Comparison of ENCODE assay signal across 18 cellular contexts in the genomic region with DNA sequence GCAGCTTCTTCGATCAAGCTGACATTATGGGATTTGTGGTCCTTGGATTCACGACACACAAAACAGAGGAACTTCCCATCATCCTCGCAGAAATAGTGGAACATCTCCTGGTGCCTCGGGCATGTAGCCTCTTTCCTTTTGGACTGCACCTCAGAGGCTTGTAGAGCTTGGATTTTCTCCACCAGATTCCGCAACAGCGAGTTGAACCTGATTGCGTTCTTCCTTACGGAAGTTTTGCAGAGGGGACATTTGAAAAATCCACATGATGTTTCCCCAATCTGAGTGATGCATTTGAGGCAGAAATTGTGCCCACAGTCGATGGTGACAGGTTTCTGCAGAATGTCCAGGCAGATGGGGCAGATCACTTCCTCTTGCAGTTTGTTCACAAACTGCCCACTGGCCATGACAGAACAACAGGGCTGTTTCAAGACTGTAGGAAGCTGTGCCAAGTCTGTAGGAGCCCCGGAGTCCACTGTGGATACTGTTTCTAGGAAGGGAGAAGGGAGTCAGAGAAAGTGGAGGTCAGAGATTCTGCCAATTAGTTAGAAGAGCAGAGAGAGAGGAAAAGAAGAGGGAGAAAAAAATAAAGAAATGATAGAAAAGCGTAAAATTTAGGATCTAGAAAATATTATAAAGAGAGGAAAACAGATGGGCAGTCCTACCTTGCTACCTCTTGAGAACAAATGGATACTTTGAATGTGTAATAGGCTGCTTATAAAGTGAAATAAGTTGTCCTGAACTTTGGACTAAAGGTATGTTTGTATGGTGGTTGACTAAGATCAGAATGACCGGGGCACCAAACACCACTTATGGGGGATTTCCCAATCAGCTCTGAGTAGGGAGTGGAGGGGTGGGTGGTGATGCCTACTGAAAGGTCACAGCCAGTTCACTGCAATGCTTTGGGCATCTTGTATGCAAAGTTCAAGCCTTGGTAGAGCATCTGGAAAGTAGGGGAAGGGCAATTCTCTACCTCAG. TPM values are rescaled to one million over a fixed set of nuclear protein-coding genes. Genes with fewer than 3 reads are reported as not detected.
DNase-seq lines count a peak whose midpoint lies in the region; ATAC-seq lines count a peak whose summit lies in the region.
"Had no signal": no experiment of that assay in that cellular context is flagged by ENCODE, and none has a peak within 500 bp of the region (broad histone marks: within the 10 kb centered on the region; RNA-seq: fewer than 3 reads in every experiment).

A gene with protein sequence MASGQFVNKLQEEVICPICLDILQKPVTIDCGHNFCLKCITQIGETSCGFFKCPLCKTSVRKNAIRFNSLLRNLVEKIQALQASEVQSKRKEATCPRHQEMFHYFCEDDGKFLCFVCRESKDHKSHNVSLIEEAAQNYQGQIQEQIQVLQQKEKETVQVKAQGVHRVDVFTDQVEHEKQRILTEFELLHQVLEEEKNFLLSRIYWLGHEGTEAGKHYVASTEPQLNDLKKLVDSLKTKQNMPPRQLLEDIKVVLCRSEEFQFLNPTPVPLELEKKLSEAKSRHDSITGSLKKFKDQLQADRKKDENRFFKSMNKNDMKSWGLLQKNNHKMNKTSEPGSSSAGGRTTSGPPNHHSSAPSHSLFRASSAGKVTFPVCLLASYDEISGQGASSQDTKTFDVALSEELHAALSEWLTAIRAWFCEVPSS (minus strand): TSS at position 689 of the 975 bp plus-strand sequence. CDS start 285 bp downstream, at position 404.

- peaks cover 0 to 7% of the 10 kb centered on the region in 2 donors for H3K27me3 ChIP-seq in duodenal mucosa (ENCODE audit: control insufficient read depth in 1 of 2, insufficient read depth in 2 of 2, low read length in 2 of 2)

- peak within 1 kb of the TSS; percentile 9 to 40 for H3K4me3 Mint-ChIP-seq in activated T-cell treated with anti-CD3 and anti-CD28 coated beads, Interleukin-2, amount 50 U/mL, for 72 hours
- H3K4me3 Mint-ChIP-seq: dendritic cell treated with granulocyte-macrophage colony-stimulating factor and Interleukin-4, amounts not matched to agents 40 ng/mL and 50 ng/mL, for 4 days had no signal

- H3K36me3 ChIP-seq in duodenal mucosa (ENCODE audit: control insufficient read depth in 1 of 2, insufficient read depth in 2 of 2, low read length in 2 of 2) (no peaks in the 10 kb centered on the region), urinary bladder (ENCODE audit: insufficient read depth) (no peaks in the 10 kb centered on the region)
- H3K36me3 ChIP-seq: pancreas, SJCRH30, tibial artery had no signal

- H3K27ac Mint-ChIP-seq in activated T-cell treated with anti-CD3 and anti-CD28 coated beads, Interleukin-2, amount 50 U/mL, for 72 hours: no peak within 1 kb of the TSS
- H3K27ac Mint-ChIP-seq: dendritic cell treated with granulocyte-macrophage colony-stimulating factor and Interleukin-4, amounts not matched to agents 40 ng/mL and 50 ng/mL, for 4 days had no signal

- no peaks in the 10 kb centered on the region for H3K9me3 Mint-ChIP-seq in activated T-cell treated with anti-CD3 and anti-CD28 coated beads, Interleukin-2, amount 50 U/mL, for 72 hours
- H3K9me3 Mint-ChIP-seq: dendritic cell treated with granulocyte-macrophage colony-stimulating factor and Interleukin-4, amounts not matched to agents 40 ng/mL and 50 ng/mL, for 4 days had no signal

- peak within 1 kb of the TSS; percentile 75 for H3K27ac ChIP-seq in duodenal mucosa (ENCODE audit: low read depth, low read length)
- peak within 1 kb of the TSS; percentile 73 for H3K27ac ChIP-seq in urinary bladder (ENCODE audit: low read depth)
- H3K27ac ChIP-seq: pancreas, SJCRH30, tibial artery, VCaP had no signal

- DNase-seq in activated T-cell treated with anti-CD3 and anti-CD28 coated beads, Interleukin-2, amount 50 U/mL, for 72 hours: no peak
- DNase-seq in activated T-cell treated with anti-CD3 and anti-CD28 coated beads, Interleukin-2, amount 50 U/mL, for 1 hour: no peak
- no peak for DNase-seq in NCI-H2107 treated with DMSO at 0.1 percent for 48 hours (lab: John Stamatoyannopoulos, UW; ENCODE audit: unreplicated experiment)
- DNase-seq in activated effector memory CD4-positive, alpha-beta T cell treated with Interleukin-2 at 50 U/mL for 16 hours: no peak
- DNase-seq: KBM-7; NCI-H187 treated with DMSO at 0.1 percent for 48 hours; pancreas; SJCRH30; stimulated activated CD4-positive, alpha-beta T cell treated with anti-CD3 and anti-CD28 coated beads, Interleukin-12 subunit alpha, Interleukin-12 subunit beta, amount 100 ng/mL, for 4 hours; tibial artery had no signal

- H3K4me3 ChIP-seq in duodenal mucosa (ENCODE audit: low read depth in 1 of 2, low read length in 2 of 2) (peak within 1 kb of the TSS; percentile 52 to 77), urinary bladder (ENCODE audit: low read depth, low read length) (peak within 1 kb of the TSS; percentile 37)
- H3K4me3 ChIP-seq: pancreas, SJCRH30, tibial artery had no signal

- peaks cover 19% of the 10 kb centered on the region for H3K4me1 Mint-ChIP-seq in activated T-cell treated with anti-CD3 and anti-CD28 coated beads, Interleukin-2, amount 50 U/mL, for 72 hours (ENCODE audit: low read depth)

- peak; percentile 53 to 60 for ATAC-seq in activated T-cell treated with anti-CD3 and anti-CD28 coated beads, Interleukin-2, amount 50 U/mL, for 72 hours (replicated peaks in 1 of 2)
- ATAC-seq in HG02798 (IDR thresholded peaks at IDR 0.05; ENCODE audit: poor library complexity, unreplicated experiment) (peak; percentile 62), HG02610 (IDR thresholded peaks at IDR 0.05; ENCODE audit: unreplicated experiment) (no peak)

- WGBS in urinary bladder: 76% methylated on average over 12 of the region's 12 CpGs

- no peaks in the 10 kb centered on the region for H3K9me3 ChIP-seq in duodenal mucosa (ENCODE audit: control insufficient read depth in 1 of 2, low read length in 2 of 2)
- H3K9me3 ChIP-seq: pancreas, SJCRH30, tibial artery had no signal

- peak within 1 kb of the TSS; percentile 59 to 63 for H3K9ac ChIP-seq in duodenal mucosa (ENCODE audit: low read depth in 1 of 2, low read length in 2 of 2)

- peaks cover 51% of the 10 kb centered on the region for H3K27me3 Mint-ChIP-seq in activated T-cell treated with anti-CD3 and anti-CD28 coated beads, Interleukin-2, amount 50 U/mL, for 72 hours (ENCODE audit: low read depth)

- no peaks in the 10 kb centered on the region for H3K36me3 Mint-ChIP-seq in activated T-cell treated with anti-CD3 and anti-CD28 coated beads, Interleukin-2, amount 50 U/mL, for 72 hours (ENCODE audit: insufficient read depth in 2 of 2)

- H3K4me1 ChIP-seq in duodenal mucosa (ENCODE audit: control insufficient read depth in 1 of 2, insufficient read depth in 2 of 2, low read length in 2 of 2): peaks cover 18 to 24% of the 10 kb centered on the region in 2 donors
- H3K4me1 ChIP-seq in urinary bladder (ENCODE audit: insufficient read depth): no peaks in the 10 kb centered on the region
- H3K4me1 ChIP-seq: pancreas, SJCRH30, tibial artery had no signal

RNA-seq across cellular contexts. Expression of the gene that starts here (rescaled TPM):
- under 1 TPM in 1 of 2 donors, not detected in 1; 0.12 TPM for total RNA-seq in activated T-cell treated with anti-CD3 and anti-CD28 coated beads, Interleukin-2, amount 50 U/mL, for 72 hours
- 1.3 TPM for total RNA-seq in urinary bladder
- 9.6 TPM for polyA plus RNA-seq in urinary bladder
- total RNA-seq: A673, fibroblast of lung, SJCRH30 had no signal
- polyA plus RNA-seq: fibroblast of lung had no signal

Comparison
In these comparisons a context has a peak if more than half of its experiments do, and no peak if none do; other contexts are left out.
1. Peak in ATAC-seq in activated T-cell treated with anti-CD3 and anti-CD28 coated beads, Interleukin-2, amount 50 U/mL, for 72 hours; RNA of the gene not detected or under 1 TPM.